Comparison of ENCODE assay signal across 18 cellular contexts in the genomic region with DNA sequence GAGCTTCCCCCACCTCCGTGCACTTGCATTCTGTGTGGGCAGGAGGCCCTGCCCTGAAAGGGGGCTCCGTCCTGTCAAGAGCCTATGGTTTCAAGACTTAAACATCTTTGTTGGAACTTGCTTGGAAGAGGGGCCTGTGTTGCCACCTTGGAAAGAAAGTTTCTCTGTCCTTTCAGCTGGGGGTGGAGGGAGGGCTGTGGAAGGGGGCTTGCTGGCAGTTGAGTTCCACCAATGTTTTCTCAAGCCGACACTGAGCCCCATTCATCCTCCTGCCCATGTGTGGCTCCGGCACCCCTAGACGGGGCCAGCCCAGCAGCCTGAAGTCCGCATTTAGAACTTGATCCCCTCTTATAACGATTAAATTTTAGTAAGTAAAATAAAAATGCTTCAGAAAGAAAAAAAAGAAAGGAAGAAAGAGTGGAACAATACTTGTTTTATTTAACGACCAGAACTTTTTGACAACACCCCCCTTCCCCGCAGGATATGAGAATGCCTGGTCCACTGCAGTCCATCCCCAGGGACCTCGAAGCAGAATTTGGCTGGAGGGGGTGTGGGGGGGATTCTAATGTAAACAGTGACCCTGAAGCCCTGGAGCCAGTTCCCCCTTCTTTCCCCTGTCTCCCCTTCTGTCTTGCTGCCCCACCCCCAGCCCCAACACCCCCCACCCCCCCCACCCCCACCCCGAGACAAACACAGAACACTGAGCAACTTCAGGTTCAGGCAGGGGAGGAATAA. TPM values are rescaled to one million over a fixed set of nuclear protein-coding genes. Genes with fewer than 3 reads are reported as not detected.
DNase-seq lines count a peak whose midpoint lies in the region; ATAC-seq, FAIRE-seq and TF ChIP-seq lines count a peak whose summit lies in the region.
"Had no signal": no experiment of that assay in that cellular context is flagged by ENCODE, and none has a peak within 500 bp of the region (broad histone marks: within the 10 kb centered on the region; RNA-seq: fewer than 3 reads in every experiment).

No MANE protein-coding gene starts in this region.

- peak overlapping the region; percentile 79 for H3K9ac ChIP-seq in adipocyte (ENCODE audit: low read length)
- H3K9ac ChIP-seq: KMS-11 had no signal

- no peak for DNase-seq in adipocyte (ENCODE audit: low read depth)
- DNase-seq in right atrium auricular region (ENCODE audit: low spot score), result no peak
- DNase-seq in sciatic nerve (ENCODE audit: low spot score), result peak; percentile 64
- DNase-seq in stimulated activated naive CD8-positive, alpha-beta T cell treated with anti-CD3 and anti-CD28 coated beads, Interleukin-15, Interleukin-2, amounts not matched to agents 100 U/mL and 50 U/mL, for 24 hours, result no peak
- no peak for DNase-seq in activated CD8-positive, alpha-beta memory T cell treated with anti-CD3 and anti-CD28 coated beads, Interleukin-2, amount 50 U/mL, for 4 hours
- DNase-seq in amygdala (lab: John Stamatoyannopoulos, UW), result no peak
- DNase-seq: activated CD4-positive, alpha-beta T cell treated with anti-CD3 and anti-CD28 coated beads, Interleukin-2, amount 50 U/mL, for 4 hours; activated T-cell treated with anti-CD3 and anti-CD28 coated beads, Interleukin-2, amount 50 U/mL, for 48 hours; Caco-2; colonic mucosa; GF-D8; NCI-H446; OCI-M1; stimulated activated naive CD4-positive, alpha-beta T cell treated with Interleukin-2 at 50 U/mL for 16 hours had no signal

- no peak overlapping the region for H3K4me3 ChIP-seq in adipocyte (ENCODE audit: low read length)
- peak overlapping the region in 1 of 2 donors; percentile 35 for H3K4me3 ChIP-seq in right atrium auricular region
- H3K4me3 ChIP-seq: colonic mucosa had no signal

- intact Hi-C loops in sciatic nerve (cut with DNase I), result no loop called here

- H3K36me3 ChIP-seq in adipocyte (ENCODE audit: control insufficient read depth, insufficient read depth, low read length, severe bottlenecking) (peaks cover 5% of the 10 kb centered on the region), right atrium auricular region (no peaks in the 10 kb centered on the region)
- H3K36me3 ChIP-seq: colonic mucosa had no signal

- peak; percentile 97 for FAIRE-seq in A204.1 (lab: Jason Lieb, UNC)

- no peak for TF ChIP-seq CTCF in right atrium auricular region (IDR thresholded peaks at IDR 0.05)

- H3K4me1 ChIP-seq in adipocyte (ENCODE audit: control insufficient read depth, insufficient read depth, low read length) (peaks cover 38% of the 10 kb centered on the region), right atrium auricular region (peaks cover 0 to 62% of the 10 kb centered on the region in 2 donors)
- H3K4me1 ChIP-seq: Caco-2, colonic mucosa had no signal

- H3K27ac ChIP-seq in right atrium auricular region, result peak overlapping the region; percentile 74 to 87
- H3K27ac ChIP-seq: colonic mucosa, KMS-11, neutrophil had no signal

- no peaks in the 10 kb centered on the region for H3K9me3 ChIP-seq in adipocyte (ENCODE audit: control insufficient read depth, low read length)
- H3K9me3 ChIP-seq in right atrium auricular region, result no peaks in the 10 kb centered on the region
- H3K9me3 ChIP-seq: Caco-2, colonic mucosa, neutrophil had no signal

- H3K27me3 ChIP-seq in adipocyte (replicated peaks; ENCODE audit: control insufficient read depth, insufficient read depth, low read length), result no peaks in the 10 kb centered on the region
- no peaks in the 10 kb centered on the region for H3K27me3 ChIP-seq in right atrium auricular region
- H3K27me3 ChIP-seq: colonic mucosa, neutrophil had no signal

- ATAC-seq in sciatic nerve, result peak; percentile 29
- ATAC-seq in stimulated activated naive CD8-positive, alpha-beta T cell treated with anti-CD3 and anti-CD28 coated beads, Interleukin-15, Interleukin-2, amounts not matched to agents 100 U/mL and 50 U/mL, for 24 hours, result no peak
- ATAC-seq in GM21447 (IDR thresholded peaks at IDR 0.05; ENCODE audit: unreplicated experiment), result no peak

RNA-seq across cellular contexts. Expression of a gene that starts 26.9 kb away (rescaled TPM):
- total RNA-seq in right atrium auricular region (under 1 TPM in 1 of 2 donors, not detected in 1; 0.47 TPM), sciatic nerve (1.2 TPM)
